8 cellular contexts compared by ENCODE assay signal in the genomic region with DNA sequence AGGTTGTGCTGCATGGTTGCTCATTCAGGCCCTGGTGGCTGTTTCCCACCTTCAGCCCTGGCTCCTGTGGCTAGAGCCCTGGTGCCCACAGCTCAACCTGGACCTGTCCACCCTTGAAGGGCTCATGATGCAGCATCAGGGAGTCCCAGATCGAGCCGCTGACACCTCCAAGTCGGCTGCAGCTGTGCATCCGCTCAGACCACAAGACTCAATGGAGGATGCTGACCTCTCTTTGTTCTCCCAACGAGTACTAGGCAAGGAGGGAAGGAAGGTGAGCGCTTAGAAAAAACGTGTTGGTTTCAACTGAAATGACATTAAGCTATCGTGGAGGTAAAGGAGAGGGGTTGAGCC. TPM values are rescaled to one million over a fixed set of nuclear protein-coding genes. Genes with fewer than 3 reads are reported as not detected.
DNase-seq lines count a peak whose midpoint lies in the region; ATAC-seq and TF ChIP-seq lines count a peak whose summit lies in the region.

No MANE protein-coding gene starts in this region.

- H3K4me3 Mint-ChIP-seq in activated naive CD8-positive, alpha-beta T cell treated with anti-CD3 and anti-CD28 coated beads, Interleukin-2, amount 10 ng/mL, durations not matched to agents 7 days and 5 days, result peak overlapping the region; percentile 96

- H3K4me1 Mint-ChIP-seq in activated naive CD8-positive, alpha-beta T cell treated with anti-CD3 and anti-CD28 coated beads, Interleukin-2, amount 10 ng/mL, durations not matched to agents 7 days and 5 days, result peaks cover 25% of the 10 kb centered on the region

- POLR2A ChIA-PET in activated naive CD8-positive, alpha-beta T cell treated with anti-CD3 and anti-CD28 coated beads, Interleukin-2, amount 10 ng/mL, durations not matched to agents 7 days and 5 days (lab: Charles Lee), result interaction anchor here (0.6 to 3.7 kb wide), 10 partner anchors 9 to 309 kb away, joined by 3 to 62 read pairs (median 4); a partner anchor contains a TSS

- H3K36me3 ChIP-seq in tibial artery, result no peaks in the 10 kb centered on the region

- no peak for TF ChIP-seq CTCF in tibial artery (IDR thresholded peaks at IDR 0.05)

- peak overlapping the region; percentile 84 for H3K27ac Mint-ChIP-seq in activated naive CD8-positive, alpha-beta T cell treated with anti-CD3 and anti-CD28 coated beads, Interleukin-2, amount 10 ng/mL, durations not matched to agents 7 days and 5 days

- H3K27me3 ChIP-seq in tibial artery, result peaks cover 0 to 10% of the 10 kb centered on the region in 2 donors

- peaks cover 10% of the 10 kb centered on the region for H3K36me3 Mint-ChIP-seq in activated naive CD8-positive, alpha-beta T cell treated with anti-CD3 and anti-CD28 coated beads, Interleukin-2, amount 10 ng/mL, durations not matched to agents 7 days and 5 days

- H3K4me1 ChIP-seq in tibial artery, result peaks cover 0 to 15% (median 10%) of the 10 kb centered on the region in 4 donors

- H3K4me3 ChIP-seq in tibial artery, result peak overlapping the region; percentile 51 to 62

- peak; percentile 69 for DNase-seq in activated CD8-positive, alpha-beta memory T cell treated with anti-CD3 and anti-CD28 coated beads, Interleukin-2, amount 50 U/mL, for 48 hours
- DNase-seq in activated CD8-positive, alpha-beta memory T cell treated with anti-CD3 and anti-CD28 coated beads, Interleukin-2, amount 50 U/mL, for 4 hours, result no peak
- no peak for DNase-seq in activated naive CD8-positive, alpha-beta T cell treated with anti-CD3 and anti-CD28 coated beads, Interleukin-2, amount 10 ng/mL, durations not matched to agents 7 days and 5 days
- no peak for DNase-seq in left lobe of liver (ENCODE audit: low spot score)
- DNase-seq in tibial artery, result no peak
- no peak for DNase-seq in NCI-H510A treated with DMSO at 0.1 percent for 48 hours (lab: John Stamatoyannopoulos, UW)
- DNase-seq in kidney tubule cell (ENCODE audit: low spot score), result no peak

- H3K27me3 Mint-ChIP-seq in activated naive CD8-positive, alpha-beta T cell treated with anti-CD3 and anti-CD28 coated beads, Interleukin-2, amount 10 ng/mL, durations not matched to agents 7 days and 5 days, result no peaks in the 10 kb centered on the region

- H3K9me3 Mint-ChIP-seq in activated naive CD8-positive, alpha-beta T cell treated with anti-CD3 and anti-CD28 coated beads, Interleukin-2, amount 10 ng/mL, durations not matched to agents 7 days and 5 days, result no peaks in the 10 kb centered on the region

- no peak overlapping the region for H3K27ac ChIP-seq in tibial artery

- ATAC-seq in HG03108 (IDR thresholded peaks at IDR 0.05; ENCODE audit: unreplicated experiment) (peak; percentile 27), left lobe of liver (peak; percentile 17)
- ATAC-seq in activated naive CD8-positive, alpha-beta T cell treated with anti-CD3 and anti-CD28 coated beads, Interleukin-2, amount 10 ng/mL, durations not matched to agents 7 days and 5 days (ENCODE audit: low read depth), result peak; percentile 28

- H3K9me3 ChIP-seq in tibial artery, result no peaks in the 10 kb centered on the region

- intact Hi-C loops in tibial artery (cut with DNase I; ENCODE audit: low total_unique reads), result no loop called here

RNA-seq across cellular contexts. Expression of a gene that starts 9.5 kb away (rescaled TPM):
- total RNA-seq in activated naive CD8-positive, alpha-beta T cell treated with anti-CD3 and anti-CD28 coated beads, Interleukin-2, amount 10 ng/mL, durations not matched to agents 7 days and 5 days, result under 1 TPM; 0.28 to 0.54 TPM
- total RNA-seq in left lobe of liver, result not detected

RNA-seq across cellular contexts. Expression of a gene that starts 28.4 kb away (rescaled TPM):
- 10 to 100 TPM; 68.6 to 70.3 TPM for total RNA-seq in activated naive CD8-positive, alpha-beta T cell treated with anti-CD3 and anti-CD28 coated beads, Interleukin-2, amount 10 ng/mL, durations not matched to agents 7 days and 5 days
- total RNA-seq in left lobe of liver, result 23.4 TPM

RNA-seq across cellular contexts. Expression of a gene that starts 40.2 kb away (rescaled TPM):
- total RNA-seq in activated naive CD8-positive, alpha-beta T cell treated with anti-CD3 and anti-CD28 coated beads, Interleukin-2, amount 10 ng/mL, durations not matched to agents 7 days and 5 days, result 10 to 100 TPM; 11.7 to 16.3 TPM
- 12.7 TPM for total RNA-seq in left lobe of liver

RNA-seq across cellular contexts. Expression of a gene that starts 41.7 kb away (rescaled TPM):
- total RNA-seq in activated naive CD8-positive, alpha-beta T cell treated with anti-CD3 and anti-CD28 coated beads, Interleukin-2, amount 10 ng/mL, durations not matched to agents 7 days and 5 days, result 10 to 100 TPM; 64.8 to 67.6 TPM
- total RNA-seq in left lobe of liver, result 25.5 TPM

RNA-seq across cellular contexts. Expression of a gene that starts 42.2 kb away (rescaled TPM):
- total RNA-seq in activated naive CD8-positive, alpha-beta T cell treated with anti-CD3 and anti-CD28 coated beads, Interleukin-2, amount 10 ng/mL, durations not matched to agents 7 days and 5 days, result 1 to 10 TPM; 3.6 to 4.3 TPM
- total RNA-seq in left lobe of liver, result 7.0 TPM
